ENCODE assay signal across 1 cellular context in genomic region chr10:102300912-102301311, GRCh38.
TF ChIP-seq lines count a peak whose summit lies in the region.
"Not testable (repeated sequence)": the region's sequence is repeated elsewhere in the genome, so short reads cannot be mapped to it uniquely, and the experiment has no call there.

No MANE protein-coding gene starts in this region.

TF ChIP-seq in HepG2, 621 proteins besides CTCF, POLR2A, EP300 and RAD21:
- TF ChIP-seq FOXP4 (CRISPR knock-in tag; IDR thresholded peaks at IDR 0.05) (peak; percentile 45; the same call in 1 of the 2 replicates), NR2F6 (IDR thresholded peaks at IDR 0.05) (peak; percentile 10; the same call in 1 of the 2 replicates), BCL6 (CRISPR knock-in tag; IDR thresholded peaks at IDR 0.05) (peak; percentile 65; the same call in 1 of the 2 replicates), SOX5 (CRISPR knock-in tag; IDR thresholded peaks at IDR 0.05; ENCODE audit: borderline replicate concordance) (peak; percentile 57; the same call in 1 of the 2 replicates), SOX6 (CRISPR knock-in tag; IDR thresholded peaks at IDR 0.05) (peak; percentile 70), GATAD2A (CRISPR knock-in tag; IDR thresholded peaks at IDR 0.05) (0 out of 2 replicates have a peak, but pooled peaks have one; percentile 11), ARID5B (CRISPR knock-in tag; IDR thresholded peaks at IDR 0.05) (peak; percentile 38; the same call in 1 of the 2 replicates), SOX13 (CRISPR knock-in tag; conservative IDR thresholded peaks at IDR 0.05 in 1 of 2, IDR thresholded peaks at IDR 0.05 in 1 of 2) (peak in 1 of 2 experiments; percentile 62; a peak in 2 of 4 replicates), FOXP1 (CRISPR knock-in tag; IDR thresholded peaks at IDR 0.05) (peak; percentile 40; the same call in 1 of the 2 replicates)
- not testable (repeated sequence) for TF ChIP-seq NR2F6 (CRISPR knock-in tag; IDR thresholded peaks at IDR 0.05); SOX6 (IDR thresholded peaks at IDR 0.05); SOX13 (IDR thresholded peaks at IDR 0.05); FOXP1 (IDR thresholded peaks at IDR 0.05)
TF ChIP-seq in HepG2: peak in this region for 9; not testable (repeated sequence) for 612.
